ENCODE assay signal across 15 cellular contexts in the genomic region with DNA sequence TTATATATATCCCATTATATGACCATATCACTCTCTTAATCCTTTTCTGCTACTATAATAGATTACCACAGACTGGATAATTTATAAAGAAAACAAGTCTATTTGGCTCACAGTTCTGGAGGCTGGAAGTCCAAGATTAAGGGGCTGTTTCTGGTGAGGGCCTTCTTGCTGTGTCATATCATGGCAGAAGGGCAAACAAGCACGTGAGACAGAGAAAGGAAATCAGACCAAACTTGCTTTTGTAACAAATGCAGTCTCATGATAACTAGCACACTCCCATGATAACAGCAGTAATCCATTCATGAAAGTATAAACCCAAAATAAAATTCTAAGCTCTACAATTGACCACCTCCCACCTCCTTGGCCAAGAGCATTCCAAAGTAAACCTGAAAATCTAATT. TPM values are rescaled to one million over a fixed set of nuclear protein-coding genes. Genes with fewer than 3 reads are reported as not detected.
A peak's percentile ranks its signal among the peaks of the same experiment; 100 is the strongest.
DNase-seq lines count a peak whose midpoint lies in the region; ATAC-seq and TF ChIP-seq lines count a peak whose summit lies in the region.
"Had no signal": no experiment of that assay in that cellular context is flagged by ENCODE, and none has a peak within 500 bp of the region (broad histone marks: within the 10 kb centered on the region; RNA-seq: fewer than 3 reads in every experiment).

No MANE protein-coding gene starts in this region.

- H3K27me3 ChIP-seq in breast epithelium, result peaks cover 0 to 19% of the 10 kb centered on the region in 2 donors

- H3K9me3 ChIP-seq in breast epithelium, result no peaks in the 10 kb centered on the region
- H3K9me3 ChIP-seq: Caco-2 had no signal

- no peaks in the 10 kb centered on the region for H3K9me3 Mint-ChIP-seq in MCF 10A (ENCODE audit: unreplicated experiment)
- H3K9me3 Mint-ChIP-seq: CD8-positive, alpha-beta memory T cell; IgD-negative memory B cell had no signal

- H3K4me1 Mint-ChIP-seq in MCF 10A (ENCODE audit: insufficient read depth, unreplicated experiment), result peaks cover 11% of the 10 kb centered on the region
- H3K4me1 Mint-ChIP-seq: CD8-positive, alpha-beta memory T cell had no signal

- no peaks in the 10 kb centered on the region for H3K27me3 Mint-ChIP-seq in MCF 10A (ENCODE audit: insufficient read depth, unreplicated experiment)

- no peaks in the 10 kb centered on the region for H3K4me1 ChIP-seq in breast epithelium
- H3K4me1 ChIP-seq: Caco-2 had no signal

- DNase-seq in MCF 10A (ENCODE audit: unreplicated experiment), result no peak
- DNase-seq in breast epithelium (ENCODE audit: low spot score in 2 of 2), result no peak
- no peak for DNase-seq in epithelial cell of prostate (ENCODE audit: low read depth, low spot score)
- no peak for DNase-seq in mesenteric fat pad (ENCODE audit: low spot score)
- DNase-seq: Caco-2; CD8-positive, alpha-beta memory T cell; DND-41; GF-D8; GM23248; H7 had no signal

- no peaks in the 10 kb centered on the region for H3K36me3 Mint-ChIP-seq in MCF 10A (ENCODE audit: insufficient read depth, unreplicated experiment)
- H3K36me3 Mint-ChIP-seq: CD8-positive, alpha-beta memory T cell; IgD-negative memory B cell had no signal

- H3K27ac Mint-ChIP-seq in MCF 10A (ENCODE audit: low read depth, unreplicated experiment), result peak overlapping the region; percentile 86
- H3K27ac Mint-ChIP-seq: IgD-negative memory B cell had no signal

- TF ChIP-seq CTCF in MCF 10A (IDR thresholded peaks at IDR 0.05; ENCODE audit: unreplicated experiment) (no peak), breast epithelium (IDR thresholded peaks at IDR 0.05) (no peak), VCaP (conservative IDR thresholded peaks at IDR 0.05) (no peak)

- no peak overlapping the region for H3K4me3 ChIP-seq in breast epithelium
- H3K4me3 ChIP-seq: GM23248 had no signal

- no TSS peak for BruUV-seq in MCF 10A (replicated peaks; lab: Mats Ljungman, UMichigan)

- POLR2A ChIA-PET in MCF 10A (lab: Yijun Ruan, JAX), result interaction anchor here (0.6 to 4.6 kb wide), 4 partner anchors 12 to 29 kb away, joined by 3 to 21 read pairs (median 10); partner anchors contain the start of gene TAB3

- TF ChIP-seq POLR2A in breast epithelium (IDR thresholded peaks at IDR 0.05), result no peak

- CTCF ChIA-PET in MCF 10A (lab: Yijun Ruan, JAX), result no interaction called here

- intact Hi-C loops in MCF 10A (cut with micrococcal nuclease), result no loop called here
- intact Hi-C loops in breast epithelium (cut with DNase I; ENCODE audit: low total_unique reads), result no loop called here

- no peak overlapping the region for H3K27ac ChIP-seq in breast epithelium
- peak overlapping the region; percentile 65 for H3K27ac ChIP-seq in VCaP
- H3K27ac ChIP-seq in epithelial cell of prostate, result peak overlapping the region; percentile 41
- H3K27ac ChIP-seq: 22Rv1, GM23248 had no signal

- H3K36me3 ChIP-seq in breast epithelium, result no peaks in the 10 kb centered on the region

- ATAC-seq in GM21528 (IDR thresholded peaks at IDR 0.05; ENCODE audit: low FRiP score, unreplicated experiment) (no peak), GM19351 (IDR thresholded peaks at IDR 0.05; ENCODE audit: unreplicated experiment) (no peak)

- no peak overlapping the region for H3K4me3 Mint-ChIP-seq in MCF 10A (ENCODE audit: unreplicated experiment)
- H3K4me3 Mint-ChIP-seq: CD8-positive, alpha-beta memory T cell; IgD-negative memory B cell had no signal

RNA-seq across cellular contexts. Expression of gene TAB3, which starts 16.3 kb away (rescaled TPM):
- 27.5 and 28.4 TPM in 2 replicates for total RNA-seq in MCF 10A (2022)
- 10 to 100 TPM; 20.6 to 40.5 (median 27.2) TPM for total RNA-seq in breast epithelium
- 18.5 TPM for total RNA-seq in mesenteric fat pad

Comparison
In these comparisons a context has a peak if more than half of its experiments do, and no peak if none do; other contexts are left out.
1. H3K27ac ChIP-seq: peak in VCaP (single experiment) and epithelial cell of prostate (single experiment); none in breast epithelium (0 of 2).